Comparison of ENCODE assay signal across 8 cellular contexts in the genomic region with DNA sequence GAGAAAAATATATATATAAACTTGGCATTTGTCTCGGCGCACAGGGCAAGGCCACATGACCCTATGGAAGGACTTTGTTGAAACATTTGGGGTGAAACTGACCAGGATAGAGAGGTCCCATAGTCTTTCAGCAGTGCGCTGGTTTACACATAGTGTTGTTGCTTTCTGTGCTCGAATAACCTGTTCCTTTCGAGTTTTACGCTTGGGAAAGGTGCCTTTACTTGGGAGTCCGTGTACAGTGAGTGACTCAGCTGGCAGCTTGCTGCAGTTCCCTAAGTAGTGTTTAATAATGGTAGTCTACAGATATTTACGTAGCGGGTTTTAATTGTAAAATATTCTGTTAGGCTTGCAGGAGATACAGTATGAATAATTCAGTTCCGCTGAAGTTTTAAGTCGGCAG. TPM values are rescaled to one million over a fixed set of nuclear protein-coding genes. Genes with fewer than 3 reads are reported as not detected.
DNase-seq lines count a peak whose midpoint lies in the region; ATAC-seq, FAIRE-seq and TF ChIP-seq lines count a peak whose summit lies in the region.

No MANE protein-coding gene starts in this region.

- no peaks in the 10 kb centered on the region for H3K9me3 Mint-ChIP-seq in activated naive CD4-positive, alpha-beta T cell treated with anti-CD3 and anti-CD28 coated beads, Interleukin-2, amount 10 ng/mL, durations not matched to agents 7 days and 5 days
- no peaks in the 10 kb centered on the region for H3K9me3 Mint-ChIP-seq in natural killer cell

- H3K36me3 Mint-ChIP-seq in activated naive CD4-positive, alpha-beta T cell treated with anti-CD3 and anti-CD28 coated beads, Interleukin-2, amount 10 ng/mL, durations not matched to agents 7 days and 5 days, result no peaks in the 10 kb centered on the region
- H3K36me3 Mint-ChIP-seq in natural killer cell, result no peaks in the 10 kb centered on the region

- peak overlapping the region; percentile 85 for H3K27ac Mint-ChIP-seq in activated naive CD4-positive, alpha-beta T cell treated with anti-CD3 and anti-CD28 coated beads, Interleukin-2, amount 10 ng/mL, durations not matched to agents 7 days and 5 days
- H3K27ac Mint-ChIP-seq in natural killer cell, result peak overlapping the region; percentile 41 to 81

- H3K36me3 ChIP-seq in NT2/D1 (ENCODE audit: insufficient read depth, insufficient read length, low read length) (no peaks in the 10 kb centered on the region), endocrine pancreas (ENCODE audit: control insufficient read depth, insufficient read depth, low read length) (no peaks in the 10 kb centered on the region)

- no peaks in the 10 kb centered on the region for H3K27me3 Mint-ChIP-seq in activated naive CD4-positive, alpha-beta T cell treated with anti-CD3 and anti-CD28 coated beads, Interleukin-2, amount 10 ng/mL, durations not matched to agents 7 days and 5 days
- peaks cover 0 to 12% of the 10 kb centered on the region in 2 donors for H3K27me3 Mint-ChIP-seq in natural killer cell (ENCODE audit: low read depth in 2 of 2)

- peak overlapping the region; percentile 87 for H3K9ac ChIP-seq in NT2/D1 (ENCODE audit: insufficient read length, low read depth)
- peak overlapping the region; percentile 47 for H3K9ac ChIP-seq in endocrine pancreas (ENCODE audit: control insufficient read depth, insufficient read depth, low read length)

- TF ChIP-seq CTCF in natural killer cell (IDR thresholded peaks at IDR 0.05), result no peak

- CTCF ChIA-PET in activated naive CD4-positive, alpha-beta T cell treated with anti-CD3 and anti-CD28 coated beads, Interleukin-2, amount 10 ng/mL, durations not matched to agents 7 days and 5 days (lab: Charles Lee), result no interaction called here

- H3K4me1 Mint-ChIP-seq in activated naive CD4-positive, alpha-beta T cell treated with anti-CD3 and anti-CD28 coated beads, Interleukin-2, amount 10 ng/mL, durations not matched to agents 7 days and 5 days, result peaks cover 9% of the 10 kb centered on the region
- peaks cover 9 to 43% of the 10 kb centered on the region in 2 donors for H3K4me1 Mint-ChIP-seq in natural killer cell

- no peak for FAIRE-seq in urothelium cell line (lab: Jason Lieb, UNC)

- no peaks in the 10 kb centered on the region for H3K27me3 ChIP-seq in NT2/D1 (ENCODE audit: insufficient read depth, insufficient read length)
- no peaks in the 10 kb centered on the region for H3K27me3 ChIP-seq in endocrine pancreas (ENCODE audit: control insufficient read depth, insufficient read depth, low read length)

- H3K4me3 Mint-ChIP-seq in activated naive CD4-positive, alpha-beta T cell treated with anti-CD3 and anti-CD28 coated beads, Interleukin-2, amount 10 ng/mL, durations not matched to agents 7 days and 5 days, result peak overlapping the region; percentile 83
- H3K4me3 Mint-ChIP-seq in natural killer cell, result peak overlapping the region; percentile 83

- intact Hi-C loops in natural killer cell (cut with micrococcal nuclease), result no loop called here
- intact Hi-C loops in sciatic nerve (cut with DNase I), result no loop called here

- no peaks in the 10 kb centered on the region for H3K4me1 ChIP-seq in NT2/D1 (ENCODE audit: insufficient read depth, insufficient read length)
- H3K4me1 ChIP-seq in endocrine pancreas (ENCODE audit: control insufficient read depth, insufficient read depth, low read length), result no peaks in the 10 kb centered on the region

- no peak for ATAC-seq in natural killer cell
- ATAC-seq in sciatic nerve, result no peak

- no peak for DNase-seq in activated naive CD4-positive, alpha-beta T cell treated with anti-CD3 and anti-CD28 coated beads, Interleukin-2, amount 10 ng/mL, durations not matched to agents 7 days and 5 days
- no peak for DNase-seq in activated naive CD4-positive, alpha-beta T cell treated with anti-CD3 and anti-CD28 coated beads, Interleukin-2, amount 50 U/mL, for 16 hours
- DNase-seq in NT2/D1 (ENCODE audit: low read depth, low spot score), result no peak
- no peak for DNase-seq in natural killer cell
- DNase-seq in NCI-H526 treated with DMSO at 0.1 percent for 48 hours (lab: John Stamatoyannopoulos, UW), result no peak
- no peak for DNase-seq in urothelium cell line (ENCODE audit: low spot score)
- DNase-seq in sciatic nerve (ENCODE audit: low spot score), result no peak

- no peaks in the 10 kb centered on the region for H3K9me3 ChIP-seq in NT2/D1 (ENCODE audit: insufficient read depth, low read length)
- no peaks in the 10 kb centered on the region for H3K9me3 ChIP-seq in endocrine pancreas (ENCODE audit: control insufficient read depth, low read length)

- peak overlapping the region; percentile 83 for H3K4me3 ChIP-seq in NT2/D1 (ENCODE audit: insufficient read length, low read depth)
- peak overlapping the region; percentile 81 for H3K4me3 ChIP-seq in endocrine pancreas (ENCODE audit: control insufficient read depth, insufficient read depth, low read length)

RNA-seq across cellular contexts. Expression of a gene that starts 0.6 kb away (rescaled TPM):
- 10 to 100 TPM in 1 of 3 donors, 1 to 10 TPM in 2; 8.8 to 12.0 (median 9.8) TPM for total RNA-seq in natural killer cell
- 20.3 TPM for total RNA-seq in sciatic nerve
